Comparison of ENCODE assay signal across 16 cellular contexts in genomic region chr3:120196812-120197211, GRCh38.
DNase-seq lines count a peak whose midpoint lies in the region; ATAC-seq and TF ChIP-seq lines count a peak whose summit lies in the region.
"Had no signal": no experiment of that assay in that cellular context is flagged by ENCODE, and none has a peak within 500 bp of the region (broad histone marks: within the 10 kb centered on the region; RNA-seq: fewer than 3 reads in every experiment).

No MANE protein-coding gene starts in this region.

- no peaks in the 10 kb centered on the region for H3K79me2 ChIP-seq in mammary epithelial cell (ENCODE audit: insufficient read depth, low read length)

- H3K4me1 Mint-ChIP-seq in MCF 10A (ENCODE audit: insufficient read depth, unreplicated experiment) (peaks cover 6% of the 10 kb centered on the region), glutamatergic neuron (ENCODE audit: low read depth, unreplicated experiment) (no peaks in the 10 kb centered on the region)

- POLR2A ChIA-PET in MCF 10A (lab: Yijun Ruan, JAX): interaction anchor here (1.5 to 3.3 kb wide), 2 partner anchors 28 to 102 kb away, joined by 3 to 19 read pairs; partner anchors contain the start of gene GSK3B

- H3K27ac Mint-ChIP-seq in MCF 10A (ENCODE audit: low read depth, unreplicated experiment) (no peak overlapping the region), glutamatergic neuron (ENCODE audit: unreplicated experiment) (no peak overlapping the region)
- H3K27ac Mint-ChIP-seq: CD4-positive, alpha-beta T cell had no signal

- TF ChIP-seq EP300 in stomach (IDR thresholded peaks at IDR 0.05): no peak

- in situ Hi-C loops in mammary epithelial cell (cut with MboI; ENCODE audit: low sequenced_read_pairs in 2 of 2): loop anchor here in 1 of 2 donors (10.0 kb wide), 1 partner anchor 302 kb away; no protein-coding TSS in a partner anchor

- H3K27me3 Mint-ChIP-seq in MCF 10A (ENCODE audit: insufficient read depth, unreplicated experiment) (no peaks in the 10 kb centered on the region), glutamatergic neuron (ENCODE audit: unreplicated experiment) (no peaks in the 10 kb centered on the region)
- H3K27me3 Mint-ChIP-seq: CD4-positive, alpha-beta T cell had no signal

- DNase-seq in MCF 10A (ENCODE audit: unreplicated experiment) (peak; percentile 33), breast epithelium (ENCODE audit: low spot score in 2 of 2) (no peak), mammary epithelial cell (peak; percentile 50), foreskin keratinocyte (peak in 1 of 2 donors; percentile 67), stomach (no peak), glutamatergic neuron (no peak), SHP77 (lab: John Stamatoyannopoulos, UW) (no peak)
- DNase-seq: AML-193; Caco-2; CD4-positive, alpha-beta T cell; GM23248; HCEC 1CT had no signal

- intact Hi-C loops in MCF 10A (cut with micrococcal nuclease) (no loop called here), breast epithelium (cut with DNase I; ENCODE audit: low total_unique reads) (no loop called here), mammary epithelial cell (cut with micrococcal nuclease) (loop anchor here (5.0 to 10.0 kb wide), 2 partner anchors 380 to 492 kb away; partner anchors contain the start of gene CFAP91), stomach (cut with DNase I; ENCODE audit: low total_unique reads) (no loop called here)

- H3K27me3 ChIP-seq in breast epithelium (no peaks in the 10 kb centered on the region), mammary epithelial cell (ENCODE audit: insufficient read depth, low read length) (no peaks in the 10 kb centered on the region), foreskin keratinocyte (no peaks in the 10 kb centered on the region), stomach (no peaks in the 10 kb centered on the region)

- BruUV-seq in MCF 10A (replicated peaks; lab: Mats Ljungman, UMichigan) (no TSS peak), mammary epithelial cell (replicated peaks; lab: Mats Ljungman, UMichigan) (no TSS peak)

- TF ChIP-seq CTCF in MCF 10A (IDR thresholded peaks at IDR 0.05; ENCODE audit: unreplicated experiment) (no peak), breast epithelium (IDR thresholded peaks at IDR 0.05) (no peak), mammary epithelial cell (conservative IDR thresholded peaks at IDR 0.05 in 1 of 2, IDR thresholded peaks at IDR 0.05 in 1 of 2; ENCODE audit: extremely low read depth in 1 of 2, insufficient read depth in 1 of 2, low read depth in 1 of 2, low read length in 2 of 2) (no peak), foreskin keratinocyte (conservative IDR thresholded peaks at IDR 0.05) (no peak), stomach (IDR thresholded peaks at IDR 0.05) (no peak), glutamatergic neuron (IDR thresholded peaks at IDR 0.05; ENCODE audit: partially characterized antibody, unreplicated experiment) (no peak)

- H3K9me3 Mint-ChIP-seq in MCF 10A (ENCODE audit: unreplicated experiment) (no peaks in the 10 kb centered on the region), glutamatergic neuron (ENCODE audit: unreplicated experiment) (no peaks in the 10 kb centered on the region)
- H3K9me3 Mint-ChIP-seq: CD4-positive, alpha-beta T cell had no signal

- H2AFZ ChIP-seq in mammary epithelial cell (ENCODE audit: low read depth, low read length): no peak overlapping the region
- H2AFZ ChIP-seq: GM23248 had no signal

- 0% methylated on average over 2 of the region's 2 CpGs for WGBS in mammary epithelial cell (ENCODE audit: low coverage, missing lambda C conversion rate)
- 63 to 82% (median 78%) methylated on average over 2 of the region's 2 CpGs for WGBS in stomach, 5 donors

- H3K36me3 ChIP-seq in breast epithelium (no peaks in the 10 kb centered on the region), mammary epithelial cell (ENCODE audit: insufficient read depth, low read length) (no peaks in the 10 kb centered on the region), stomach (no peaks in the 10 kb centered on the region)

- no peak overlapping the region for H3K9ac ChIP-seq in mammary epithelial cell (ENCODE audit: insufficient read depth, low read length)
- H3K9ac ChIP-seq: GM23248 had no signal

- H3K4me1 ChIP-seq in breast epithelium: no peaks in the 10 kb centered on the region
- peaks cover 4% of the 10 kb centered on the region for H3K4me1 ChIP-seq in mammary epithelial cell (ENCODE audit: insufficient read depth, low read length)
- H3K4me1 ChIP-seq in foreskin keratinocyte: peaks cover 10% of the 10 kb centered on the region
- peaks cover 0 to 3% (median 0%) of the 10 kb centered on the region in 4 donors for H3K4me1 ChIP-seq in stomach
- H3K4me1 ChIP-seq: Caco-2 had no signal

- TF ChIP-seq POLR2A in breast epithelium (IDR thresholded peaks at IDR 0.05) (no peak), stomach (IDR thresholded peaks at IDR 0.05) (no peak)

- no peaks in the 10 kb centered on the region for H4K20me1 ChIP-seq in mammary epithelial cell (ENCODE audit: insufficient read depth, low read length)

- ATAC-seq in foreskin keratinocyte: peak; percentile 72
- ATAC-seq: A549 had no signal

- CTCF ChIA-PET in MCF 10A (lab: Yijun Ruan, JAX): interaction anchor here (0.9 to 2.8 kb wide), 5 partner anchors 14 to 365 kb away, joined by 3 to 19 read pairs (median 4); no protein-coding TSS in a partner anchor
- CTCF ChIA-PET in mammary epithelial cell (lab: Charles Lee; ENCODE audit: low non-redundant PET): interaction anchor here (0.6 kb wide), 2 partner anchors 305 to 380 kb away, joined by 3 read pairs; no protein-coding TSS in a partner anchor

- H3K27ac ChIP-seq in breast epithelium (no peak overlapping the region), mammary epithelial cell (ENCODE audit: insufficient read depth, low read depth, low read length) (no peak overlapping the region), foreskin keratinocyte (no peak overlapping the region), stomach (no peak overlapping the region)
- H3K27ac ChIP-seq: 22Rv1, A549, C4-2B, GM23248, HL-60 had no signal

- H3K36me3 Mint-ChIP-seq in MCF 10A (ENCODE audit: insufficient read depth, unreplicated experiment) (no peaks in the 10 kb centered on the region), glutamatergic neuron (ENCODE audit: unreplicated experiment) (no peaks in the 10 kb centered on the region)

- H3K4me2 ChIP-seq in mammary epithelial cell (ENCODE audit: insufficient read depth, low read depth, low read length): no peak overlapping the region
- H3K4me2 ChIP-seq: A549 had no signal

- H3K9me3 ChIP-seq in breast epithelium (no peaks in the 10 kb centered on the region), mammary epithelial cell (replicated peaks; ENCODE audit: insufficient read depth, low read length) (no peaks in the 10 kb centered on the region), stomach (no peaks in the 10 kb centered on the region)
- H3K9me3 ChIP-seq: A549, Caco-2 had no signal

- H3K4me3 ChIP-seq in breast epithelium: no peak overlapping the region
- no peak overlapping the region for H3K4me3 ChIP-seq in mammary epithelial cell (replicated peaks in 1 of 3; ENCODE audit: insufficient read depth in 1 of 3, low read depth in 2 of 3, low read length in 3 of 3)
- no peak overlapping the region for H3K4me3 ChIP-seq in stomach
- H3K4me3 ChIP-seq: A549, GM23248 had no signal

- H3K4me3 Mint-ChIP-seq in MCF 10A (ENCODE audit: unreplicated experiment): no peak overlapping the region
- H3K4me3 Mint-ChIP-seq in glutamatergic neuron (ENCODE audit: unreplicated experiment): no peak overlapping the region
- H3K4me3 Mint-ChIP-seq: CD4-positive, alpha-beta T cell had no signal

- dilution Hi-C loops in mammary epithelial cell (cut with HindIII; ENCODE audit: low sequenced_read_pairs): no loop called here

Comparison
In these comparisons a context has a peak if more than half of its experiments do, and no peak if none do; other contexts are left out.
1. DNase-seq: peak in MCF 10A (single experiment) and mammary epithelial cell (single experiment); none in breast epithelium (0 of 2), stomach (single experiment), glutamatergic neuron (single experiment) and SHP77 (0 of 2).